11 cellular contexts compared by ENCODE assay signal in the genomic region with DNA sequence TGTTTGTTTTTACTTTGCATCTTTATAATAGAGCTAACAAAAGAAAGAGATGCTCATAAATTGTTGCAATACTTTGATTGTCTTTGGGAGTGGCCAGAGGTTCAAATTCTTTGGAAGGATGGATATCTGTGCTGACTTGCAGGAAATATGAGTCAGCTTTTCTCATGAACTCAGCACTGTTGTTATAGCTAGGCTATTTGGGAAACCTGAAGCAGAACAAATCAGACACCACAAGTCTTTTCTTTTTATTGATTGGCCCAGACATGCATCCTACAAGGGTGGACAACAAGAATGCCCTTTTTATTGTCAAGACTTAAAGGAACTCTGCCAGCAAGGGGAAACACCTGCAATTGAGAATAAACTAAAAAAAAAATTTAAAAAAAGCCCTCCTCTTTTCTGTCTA. TPM values are rescaled to one million over a fixed set of nuclear protein-coding genes. Genes with fewer than 3 reads are reported as not detected.
DNase-seq lines count a peak whose midpoint lies in the region; ATAC-seq, FAIRE-seq and TF ChIP-seq lines count a peak whose summit lies in the region.
"Had no signal": no experiment of that assay in that cellular context is flagged by ENCODE, and none has a peak within 500 bp of the region (broad histone marks: within the 10 kb centered on the region; RNA-seq: fewer than 3 reads in every experiment).

No MANE protein-coding gene starts in this region.

- H3K27ac Mint-ChIP-seq in T-helper 17 cell: peak overlapping the region; percentile 14

- no peak for TF ChIP-seq POLR2A in H54 (IDR thresholded peaks at IDR 0.05; ENCODE audit: low read depth, low read length)

- H3K4me3 Mint-ChIP-seq in T-helper 17 cell: no peak overlapping the region

- DNase-seq in A172 (ENCODE audit: low spot score) (peak; percentile 54), H54 (ENCODE audit: insufficient read length, low spot score) (no peak), T-helper 17 cell (no peak), fibroblast of pulmonary artery (ENCODE audit: low read depth) (peak; percentile 82), head of caudate nucleus (no peak), GM19239 (ENCODE audit: insufficient read length, low spot score) (no peak), hippocampal formation (lab: John Stamatoyannopoulos, UW) (no peak)
- DNase-seq: amygdala, DMS153, left colon had no signal

- intact Hi-C loops in head of caudate nucleus (cut with DNase I): no loop called here

- H3K4me3 ChIP-seq in fibroblast of pulmonary artery (replicated peaks; ENCODE audit: low read depth, low read length): no peak overlapping the region

- no peak for TF ChIP-seq CTCF in fibroblast of pulmonary artery (IDR thresholded peaks at IDR 0.05; ENCODE audit: low read length, missing control alignments)

- H3K36me3 Mint-ChIP-seq in T-helper 17 cell (ENCODE audit: low read depth): no peaks in the 10 kb centered on the region

- H3K27me3 Mint-ChIP-seq in T-helper 17 cell: no peaks in the 10 kb centered on the region

- peak; percentile 33 for FAIRE-seq in H54 (lab: Jason Lieb, UNC)
- no peak for FAIRE-seq in GM19239 (lab: Jason Lieb, UNC)

- ATAC-seq in T-helper 17 cell (no peak), HG03139 (IDR thresholded peaks at IDR 0.05; ENCODE audit: unreplicated experiment) (no peak)
- ATAC-seq: left colon had no signal

- peaks cover 18% of the 10 kb centered on the region for H3K4me1 Mint-ChIP-seq in T-helper 17 cell

- H3K9me3 ChIP-seq in T-helper 17 cell (ENCODE audit: control insufficient read depth, low read length, poor library complexity, severe bottlenecking): no peaks in the 10 kb centered on the region

RNA-seq across cellular contexts. Expression of gene DENND4A, which starts 4.5 kb away (rescaled TPM):
- 4.6 and 10.3 TPM in 2 replicates for total RNA-seq in A172 (2014; rRNA removed; shearing (Covaris generic))
- 10 to 100 TPM; 63.5 to 71.7 TPM for total RNA-seq in T-helper 17 cell

Comparison
In these comparisons a context has a peak if more than half of its experiments do, and no peak if none do; other contexts are left out.
1. DNase-seq: peak in A172 (single experiment) and fibroblast of pulmonary artery (single experiment); none in H54 (single experiment), T-helper 17 cell (0 of 3), head of caudate nucleus (0 of 42), GM19239 (single experiment) and hippocampal formation (0 of 2).